ENCODE assay signal across 26 cellular contexts in the genomic region with DNA sequence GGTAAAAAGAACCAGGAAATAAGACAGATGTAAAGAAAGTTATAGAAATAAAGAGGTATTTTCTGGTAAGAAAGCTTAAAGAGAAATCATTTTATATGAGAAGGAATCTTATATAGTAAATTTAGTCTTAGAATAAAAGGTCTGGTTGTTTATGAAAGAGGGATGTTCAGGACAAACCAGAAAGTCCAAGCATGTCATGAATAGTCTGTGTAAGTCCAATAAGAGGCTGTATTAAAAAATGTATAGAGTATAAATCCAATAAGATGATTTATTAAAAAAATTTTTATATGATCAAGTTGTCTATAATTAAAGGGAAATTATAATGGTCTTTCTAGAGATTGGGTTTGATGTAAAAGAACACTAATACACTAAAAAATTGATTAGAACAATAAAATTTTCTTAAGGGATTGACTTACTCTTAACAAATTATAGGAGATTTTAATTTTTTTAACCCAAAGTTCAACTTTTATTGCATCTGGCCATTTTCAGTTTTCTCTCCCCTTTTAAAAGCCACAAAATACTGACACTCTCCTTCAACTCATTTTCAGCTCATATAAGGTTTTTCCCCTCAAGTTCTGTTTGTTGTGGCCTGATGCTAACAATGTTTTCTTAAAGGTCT.
A peak's percentile ranks its signal among the peaks of the same experiment; 100 is the strongest.
DNase-seq lines count a peak whose midpoint lies in the region; ATAC-seq and TF ChIP-seq lines count a peak whose summit lies in the region.
"Had no signal": no experiment of that assay in that cellular context is flagged by ENCODE, and none has a peak within 500 bp of the region (broad histone marks: within the 10 kb centered on the region; RNA-seq: fewer than 3 reads in every experiment).

No MANE protein-coding gene starts in this region.

- TF ChIP-seq CTCF in fibroblast of mammary gland (conservative IDR thresholded peaks at IDR 0.05; ENCODE audit: control insufficient read depth, insufficient read depth, low read depth, low read length), result no peak

- no peak overlapping the region for H3K4me3 ChIP-seq in fibroblast of mammary gland (ENCODE audit: control insufficient read depth, low read depth, low read length)
- H3K4me3 ChIP-seq: breast epithelium, colonic mucosa, pancreas, stomach, tibial nerve had no signal

- DNase-seq in ACHN, result peak; percentile 48
- peak; percentile 14 for DNase-seq in HCEC 1CT
- peak; percentile 31 for DNase-seq in NCI-H69 (lab: John Stamatoyannopoulos, UW)
- DNase-seq in fibroblast of mammary gland (ENCODE audit: low read depth), result peak; percentile 39
- no peak for DNase-seq in activated CD4-positive, alpha-beta T cell treated with anti-CD3 and anti-CD28 coated beads for 1 hour
- DNase-seq in hepatic stellate cell (ENCODE audit: low spot score), result no peak
- DNase-seq: activated CD4-positive, CD25-positive, alpha-beta regulatory T cell treated with anti-CD3 and anti-CD28 coated beads, Interleukin-2, amount 50 U/mL, for 72 hours; activated naive CD4-positive, alpha-beta T cell; activated T-cell treated with anti-CD3 and anti-CD28 coated beads, Interleukin-2, amount 50 U/mL, for 4 hours; CD4-positive, alpha-beta memory T cell; colonic mucosa; glutamatergic neuron; midbrain; NCI-H187; pancreas; right cardiac atrium; stimulated activated CD4-positive, alpha-beta T cell treated with anti-CD3 and anti-CD28 coated beads, Interleukin-15, amount 100 ng/mL, for 24 hours; stomach had no signal

- in situ Hi-C loops in ACHN (cut with HindIII; ENCODE audit: low pct_ligation_motif_present, low pct_unique_long_range_greater_than_20kb, low sequenced_read_pairs), result no loop called here

- no peak for ATAC-seq in GM21825 (IDR thresholded peaks at IDR 0.05; ENCODE audit: unreplicated experiment)
- ATAC-seq in HG03108 (IDR thresholded peaks at IDR 0.05; ENCODE audit: unreplicated experiment), result no peak
- ATAC-seq: activated T-cell treated with anti-CD3 and anti-CD28 coated beads, Interleukin-2, amount 50 U/mL, for 4 hours; HCT116; left lobe of liver; natural killer cell treated with Interleukin-12 subunit alpha and Interleukin-12 subunit beta and Interleukin-15 and Interleukin-18, amount 100 ng/mL, for 72 hours; pancreas; right cardiac atrium; Right ventricle myocardium inferior had no signal

Comparison
In these comparisons a context has a peak if more than half of its experiments do, and no peak if none do; other contexts are left out.
1. DNase-seq: peak in ACHN (single experiment), HCEC 1CT (single experiment), NCI-H69 (single experiment) and fibroblast of mammary gland (single experiment); none in activated CD4-positive, alpha-beta T cell treated with anti-CD3 and anti-CD28 coated beads for 1 hour (single experiment) and hepatic stellate cell (single experiment).